In the genomic region with DNA sequence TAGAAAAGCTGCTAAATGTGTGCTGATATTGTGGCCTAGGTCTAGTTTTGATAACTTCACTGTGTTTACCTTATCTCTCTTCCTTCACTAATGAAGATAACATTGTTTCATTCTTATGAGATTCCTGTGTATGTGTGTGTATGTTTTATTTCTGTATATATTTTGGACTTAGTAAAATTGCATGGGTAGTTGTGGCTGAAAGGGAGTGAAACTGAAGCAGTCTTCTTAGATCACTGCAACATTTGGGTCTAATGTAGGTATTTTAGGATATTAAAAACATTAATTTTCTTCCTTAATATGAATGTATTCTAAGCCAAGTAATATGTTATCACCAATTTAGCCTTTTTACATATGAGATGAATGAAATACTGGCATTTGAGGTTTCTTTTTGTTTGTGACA, we compare ENCODE assay signal across 8 cellular contexts.
DNase-seq lines count a peak whose midpoint lies in the region; ATAC-seq and TF ChIP-seq lines count a peak whose summit lies in the region.
"Not testable (repeated sequence)": the region's sequence is repeated elsewhere in the genome, so short reads cannot be mapped to it uniquely, and the experiment has no call there.

No MANE protein-coding gene starts in this region.

- H3K9me3 Mint-ChIP-seq in GM23338; activated CD4-positive, alpha-beta T cell treated with anti-CD3 and anti-CD28 coated beads for 36 hours (ENCODE audit: low read depth); activated naive CD4-positive, alpha-beta T cell treated with anti-CD3 and anti-CD28 coated beads, Interleukin-2, amount 10 ng/mL, durations not matched to agents 7 days and 5 days; effector memory CD8-positive, alpha-beta T cell; naive thymus-derived CD4-positive, alpha-beta T cell; stimulated activated memory B cell treated with anti-CD40 and anti-IgM and Interleukin-4, amounts not matched to agents 10 μg/mL and 1 μg/mL and 100 μg/mL, for 72 hours: not testable (repeated sequence)

- not testable (repeated sequence) for H3K4me3 Mint-ChIP-seq in GM23338; activated CD4-positive, alpha-beta T cell treated with anti-CD3 and anti-CD28 coated beads for 36 hours; effector memory CD8-positive, alpha-beta T cell; stimulated activated memory B cell treated with anti-CD40 and anti-IgM and Interleukin-4, amounts not matched to agents 10 μg/mL and 1 μg/mL and 100 μg/mL, for 72 hours
- peak overlapping the region; percentile 2 for H3K4me3 Mint-ChIP-seq in activated naive CD4-positive, alpha-beta T cell treated with anti-CD3 and anti-CD28 coated beads, Interleukin-2, amount 10 ng/mL, durations not matched to agents 7 days and 5 days
- peak overlapping the region in 7 of 10 donors; percentile 0 to 69 (median 17) for H3K4me3 Mint-ChIP-seq in naive thymus-derived CD4-positive, alpha-beta T cell

- not testable (repeated sequence) for H3K4me2 ChIP-seq in GM23338

- CTCF ChIA-PET in activated CD4-positive, alpha-beta T cell treated with anti-CD3 and anti-CD28 coated beads for 36 hours (lab: Charles Lee) = interaction anchor here (1.1 kb wide), 1 partner anchor 116 kb away, joined by 3 read pairs; no protein-coding TSS in a partner anchor
- CTCF ChIA-PET in activated naive CD4-positive, alpha-beta T cell treated with anti-CD3 and anti-CD28 coated beads, Interleukin-2, amount 10 ng/mL, durations not matched to agents 7 days and 5 days (lab: Charles Lee) = interaction anchor here (0.7 kb wide), 1 partner anchor 164 kb away, joined by 3 read pairs; no protein-coding TSS in a partner anchor
- CTCF ChIA-PET in naive thymus-derived CD4-positive, alpha-beta T cell (lab: Charles Lee) = not testable (repeated sequence)

- H3K79me2 ChIP-seq in GM23338 (replicated peaks; ENCODE audit: insufficient read depth) = not testable (repeated sequence)

- POLR2A ChIA-PET in activated CD4-positive, alpha-beta T cell treated with anti-CD3 and anti-CD28 coated beads for 36 hours (lab: Charles Lee); naive thymus-derived CD4-positive, alpha-beta T cell (lab: Charles Lee): not testable (repeated sequence)

- not testable (repeated sequence) for H3K9me2 ChIP-seq in GM23338 (ENCODE audit: insufficient read depth)

- H3K27ac ChIP-seq in GM23338 (ENCODE audit: low read depth); naive thymus-derived CD4-positive, alpha-beta T cell (ENCODE audit: low read depth, low read length): not testable (repeated sequence)
- 0 out of 2 replicates have a peak overlapping the region, but pooled peaks have one; percentile 8 for H3K27ac ChIP-seq in SJSA1

- not testable (repeated sequence) for TF ChIP-seq CTCF in AG10803 (conservative IDR thresholded peaks at IDR 0.05; ENCODE audit: low read length); GM23338 (conservative IDR thresholded peaks at IDR 0.05; ENCODE audit: low read depth in 2 of 2)

- DNase-seq in AG10803 (ENCODE audit: low read depth) = peak; percentile 12
- DNase-seq in GM23338 (ENCODE audit: low spot score); SJSA1 (ENCODE audit: low read depth in 1 of 2, low spot score in 2 of 2); activated CD4-positive, alpha-beta T cell treated with anti-CD3 and anti-CD28 coated beads for 36 hours; activated naive CD4-positive, alpha-beta T cell treated with anti-CD3 and anti-CD28 coated beads, Interleukin-2, amount 10 ng/mL, durations not matched to agents 7 days and 5 days; effector memory CD8-positive, alpha-beta T cell; naive thymus-derived CD4-positive, alpha-beta T cell: not testable (repeated sequence)

- H3K36me3 ChIP-seq in GM23338 (ENCODE audit: insufficient read depth); SJSA1; naive thymus-derived CD4-positive, alpha-beta T cell (ENCODE audit: control insufficient read depth in 2 of 3, insufficient read depth in 3 of 3, low read length in 3 of 3): not testable (repeated sequence)

- not testable (repeated sequence) for H3K36me3 Mint-ChIP-seq in GM23338 (ENCODE audit: low read depth); effector memory CD8-positive, alpha-beta T cell (ENCODE audit: insufficient read depth)
- H3K36me3 Mint-ChIP-seq in activated CD4-positive, alpha-beta T cell treated with anti-CD3 and anti-CD28 coated beads for 36 hours (ENCODE audit: low read depth) = peaks cover 12% of the 10 kb centered on the region
- H3K36me3 Mint-ChIP-seq in activated naive CD4-positive, alpha-beta T cell treated with anti-CD3 and anti-CD28 coated beads, Interleukin-2, amount 10 ng/mL, durations not matched to agents 7 days and 5 days = peaks cover 29% of the 10 kb centered on the region
- peaks cover 3 to 32% (median 9%) of the 10 kb centered on the region in 5 donors for H3K36me3 Mint-ChIP-seq in naive thymus-derived CD4-positive, alpha-beta T cell
- H3K36me3 Mint-ChIP-seq in stimulated activated memory B cell treated with anti-CD40 and anti-IgM and Interleukin-4, amounts not matched to agents 10 μg/mL and 1 μg/mL and 100 μg/mL, for 72 hours = peaks cover 10% of the 10 kb centered on the region

- H3K27me3 Mint-ChIP-seq in GM23338 (ENCODE audit: insufficient read depth, low read depth, poor library complexity); activated CD4-positive, alpha-beta T cell treated with anti-CD3 and anti-CD28 coated beads for 36 hours; activated naive CD4-positive, alpha-beta T cell treated with anti-CD3 and anti-CD28 coated beads, Interleukin-2, amount 10 ng/mL, durations not matched to agents 7 days and 5 days; effector memory CD8-positive, alpha-beta T cell; naive thymus-derived CD4-positive, alpha-beta T cell; stimulated activated memory B cell treated with anti-CD40 and anti-IgM and Interleukin-4, amounts not matched to agents 10 μg/mL and 1 μg/mL and 100 μg/mL, for 72 hours: not testable (repeated sequence)

- H3K4me1 ChIP-seq in GM23338 (ENCODE audit: insufficient read depth) (peaks cover 18% of the 10 kb centered on the region), SJSA1 (replicated peaks) (peaks cover 16% of the 10 kb centered on the region)
- not testable (repeated sequence) for H3K4me1 ChIP-seq in naive thymus-derived CD4-positive, alpha-beta T cell (ENCODE audit: control insufficient read depth in 2 of 2, insufficient read depth in 2 of 2, low read length in 2 of 2)

- not testable (repeated sequence) for H3F3A ChIP-seq in GM23338 (replicated peaks; ENCODE audit: low read depth)

- H3K27me3 ChIP-seq in GM23338 (ENCODE audit: insufficient read depth); SJSA1 (replicated peaks); naive thymus-derived CD4-positive, alpha-beta T cell (ENCODE audit: control insufficient read depth in 2 of 2, insufficient read depth in 2 of 2, low read length in 2 of 2): not testable (repeated sequence)

- H2AFZ ChIP-seq in GM23338 = not testable (repeated sequence)

- peak overlapping the region; percentile 77; the same call in 1 of the 2 replicates for H3K27ac Mint-ChIP-seq in GM23338
- peak overlapping the region; percentile 28 for H3K27ac Mint-ChIP-seq in activated CD4-positive, alpha-beta T cell treated with anti-CD3 and anti-CD28 coated beads for 36 hours
- H3K27ac Mint-ChIP-seq in activated naive CD4-positive, alpha-beta T cell treated with anti-CD3 and anti-CD28 coated beads, Interleukin-2, amount 10 ng/mL, durations not matched to agents 7 days and 5 days = peak overlapping the region; percentile 79
- H3K27ac Mint-ChIP-seq in effector memory CD8-positive, alpha-beta T cell = peak overlapping the region; percentile 66 to 68
- H3K27ac Mint-ChIP-seq in naive thymus-derived CD4-positive, alpha-beta T cell = peak overlapping the region in 6 of 9 donors; percentile 12 to 58 (median 30)
- H3K27ac Mint-ChIP-seq in stimulated activated memory B cell treated with anti-CD40 and anti-IgM and Interleukin-4, amounts not matched to agents 10 μg/mL and 1 μg/mL and 100 μg/mL, for 72 hours = peak overlapping the region; percentile 67

- not testable (repeated sequence) for H3K9me3 ChIP-seq in SJSA1 (replicated peaks); naive thymus-derived CD4-positive, alpha-beta T cell (ENCODE audit: control insufficient read depth in 2 of 3, low read length in 3 of 3)

- intact Hi-C loops in activated CD4-positive, alpha-beta T cell treated with anti-CD3 and anti-CD28 coated beads for 36 hours (cut with DNase I, micrococcal nuclease); naive thymus-derived CD4-positive, alpha-beta T cell (cut with micrococcal nuclease): not testable (repeated sequence)

- not testable (repeated sequence) for H3K4me3 ChIP-seq in AG10803 (ENCODE audit: low read length); GM23338; SJSA1; naive thymus-derived CD4-positive, alpha-beta T cell (ENCODE audit: low read length)

- not testable (repeated sequence) for ATAC-seq in GM23338; activated CD4-positive, alpha-beta T cell treated with anti-CD3 and anti-CD28 coated beads for 36 hours; effector memory CD8-positive, alpha-beta T cell (replicated peaks); naive thymus-derived CD4-positive, alpha-beta T cell; stimulated activated memory B cell treated with anti-CD40 and anti-IgM and Interleukin-4, amounts not matched to agents 10 μg/mL and 1 μg/mL and 100 μg/mL, for 72 hours

- peaks cover 51% of the 10 kb centered on the region for H3K4me1 Mint-ChIP-seq in GM23338
- H3K4me1 Mint-ChIP-seq in activated CD4-positive, alpha-beta T cell treated with anti-CD3 and anti-CD28 coated beads for 36 hours = peaks cover 14% of the 10 kb centered on the region
- H3K4me1 Mint-ChIP-seq in activated naive CD4-positive, alpha-beta T cell treated with anti-CD3 and anti-CD28 coated beads, Interleukin-2, amount 10 ng/mL, durations not matched to agents 7 days and 5 days = peaks cover 42% of the 10 kb centered on the region
- H3K4me1 Mint-ChIP-seq in effector memory CD8-positive, alpha-beta T cell (ENCODE audit: low read depth in 2 of 2) = peaks cover 15 to 24% of the 10 kb centered on the region in 2 donors
- H3K4me1 Mint-ChIP-seq in naive thymus-derived CD4-positive, alpha-beta T cell = peaks cover 9 to 40% (median 24%) of the 10 kb centered on the region in 7 donors
- H3K4me1 Mint-ChIP-seq in stimulated activated memory B cell treated with anti-CD40 and anti-IgM and Interleukin-4, amounts not matched to agents 10 μg/mL and 1 μg/mL and 100 μg/mL, for 72 hours = peaks cover 60% of the 10 kb centered on the region

- H4K20me1 ChIP-seq in GM23338 (replicated peaks; ENCODE audit: insufficient read depth) = not testable (repeated sequence)

Comparison
In these comparisons a context has a peak if more than half of its experiments do, and no peak if none do; other contexts are left out.
1. H3K27ac Mint-ChIP-seq: peak in every context shown above with its lines; median percentile 79 in activated naive CD4-positive, alpha-beta T cell treated with anti-CD3 and anti-CD28 coated beads, Interleukin-2, amount 10 ng/mL, durations not matched to agents 7 days and 5 days; 77 in GM23338; 67 in effector memory CD8-positive, alpha-beta T cell; 67 in stimulated activated memory B cell treated with anti-CD40 and anti-IgM and Interleukin-4, amounts not matched to agents 10 μg/mL and 1 μg/mL and 100 μg/mL, for 72 hours; 30 in naive thymus-derived CD4-positive, alpha-beta T cell; 28 in activated CD4-positive, alpha-beta T cell treated with anti-CD3 and anti-CD28 coated beads for 36 hours.